In genomic region chr1:25771246-25772114, GRCh38 we compare ENCODE assay signal across 8 cellular contexts. TPM values are rescaled to one million over a fixed set of nuclear protein-coding genes. Genes with fewer than 3 reads are reported as not detected.
DNase-seq lines count a peak whose midpoint lies in the region; ATAC-seq and FAIRE-seq lines count a peak whose summit lies in the region.

No MANE protein-coding gene starts in this region.

- H3K4me3 ChIP-seq in small intestine (ENCODE audit: low read depth in 1 of 2, low read length in 2 of 2), result no peak overlapping the region

- H3K27ac ChIP-seq in small intestine (ENCODE audit: low read depth in 1 of 2, low read length in 1 of 2), result no peak overlapping the region

- ATAC-seq in Right ventricle myocardium inferior (peak; percentile 58), GM18519 (IDR thresholded peaks at IDR 0.05; ENCODE audit: low FRiP score, unreplicated experiment) (no peak), GM18867 (IDR thresholded peaks at IDR 0.05; ENCODE audit: unreplicated experiment) (no peak)

- H3K9me3 ChIP-seq in small intestine (ENCODE audit: control insufficient read depth, low read depth), result no peaks in the 10 kb centered on the region

- DNase-seq in HK-2 (ENCODE audit: unreplicated experiment) (peak; percentile 70), SHP77 treated with DMSO at 0.1 percent for 48 hours (lab: John Stamatoyannopoulos, UW) (peak; percentile 29), Right ventricle myocardium inferior (ENCODE audit: missing footprints) (peak; percentile 85), small intestine (peak; percentile 51), NCI-H187 treated with DMSO at 0.1 percent for 48 hours (lab: John Stamatoyannopoulos, UW) (no peak)
- DNase-seq in activated CD8-positive, alpha-beta memory T cell treated with anti-CD3 and anti-CD28 coated beads, Interleukin-2, amount 50 U/mL, for 4 hours, result no peak

- peaks cover 4 to 6% of the 10 kb centered on the region in 2 donors for H3K4me1 ChIP-seq in small intestine (ENCODE audit: control insufficient read depth in 2 of 2, insufficient read depth in 1 of 2, low read depth in 1 of 2, low read length in 1 of 2)

- FAIRE-seq in small intestine (lab: Jason Lieb, UNC), result no peak

- H3K27me3 ChIP-seq in small intestine (ENCODE audit: control insufficient read depth in 2 of 2, insufficient read depth in 2 of 2, low read length in 2 of 2), result no peaks in the 10 kb centered on the region

- 26 to 45% (median 29%) methylated on average over 33 of the region's 33 CpGs for WGBS in small intestine, 3 donors

- H3K36me3 ChIP-seq in small intestine (ENCODE audit: control insufficient read depth in 2 of 2, insufficient read depth in 2 of 2, low read length in 2 of 2), result no peaks in the 10 kb centered on the region

- intact Hi-C loops in Right ventricle myocardium inferior (cut with DNase I), result no loop called here

RNA-seq across cellular contexts. Expression of gene SELENON, which starts 28.5 kb away (rescaled TPM):
- total RNA-seq in Right ventricle myocardium inferior, result 45.7 TPM
- 10 to 100 TPM in 1 of 3 donors, 1 to 10 TPM in 2; 4.7 to 39.2 (median 5.1) TPM for polyA plus RNA-seq in small intestine

RNA-seq across cellular contexts. Expression of gene MTFR1L, which starts 48.3 kb away (rescaled TPM):
- total RNA-seq in Right ventricle myocardium inferior, result 206 TPM
- 100 to 1,000 TPM in 1 of 3 donors, 10 to 100 TPM in 2; 37.7 to 181 (median 96.2) TPM for polyA plus RNA-seq in small intestine

Comparison
In these comparisons a context has a peak if more than half of its experiments do, and no peak if none do; other contexts are left out.
1. DNase-seq: peak in HK-2 (single experiment), SHP77 treated with DMSO at 0.1 percent for 48 hours (single experiment), Right ventricle myocardium inferior (single experiment) and small intestine (single experiment); none in activated CD8-positive, alpha-beta memory T cell treated with anti-CD3 and anti-CD28 coated beads, Interleukin-2, amount 50 U/mL, for 4 hours (single experiment) and NCI-H187 treated with DMSO at 0.1 percent for 48 hours (single experiment).